ENCODE assay signal across 1 cellular context in the genomic region with DNA sequence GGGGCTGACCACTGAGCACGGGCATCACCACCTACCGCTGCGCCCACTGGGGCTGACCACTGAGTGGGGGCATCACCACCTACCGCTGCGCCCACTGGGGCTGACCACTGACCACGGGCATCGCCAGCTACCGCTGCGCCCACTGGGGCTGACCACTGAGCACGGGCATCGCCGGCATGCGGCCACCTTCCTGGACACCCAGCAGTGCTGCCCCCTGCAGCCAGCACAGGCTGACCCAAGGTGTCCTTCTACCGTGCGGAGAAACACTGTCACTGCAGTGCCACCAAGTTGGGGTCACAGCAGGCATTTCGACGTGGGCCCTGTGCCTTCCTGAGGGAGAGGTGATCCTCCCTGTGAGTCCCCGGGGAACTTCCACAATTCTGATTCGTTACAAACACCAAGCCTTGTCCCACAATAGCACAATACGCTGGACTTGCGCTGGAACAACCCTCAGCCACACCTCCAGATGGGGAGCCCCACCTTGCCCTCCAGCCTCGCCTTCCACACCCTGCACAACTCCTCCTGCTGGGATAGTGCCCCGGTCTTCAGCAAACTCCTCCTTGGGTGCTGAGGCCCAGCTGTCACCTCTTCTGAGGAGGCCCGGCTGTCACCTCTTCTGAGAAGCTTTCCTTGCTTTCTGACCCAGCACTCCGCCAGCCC.
TF ChIP-seq lines count a peak whose summit lies in the region.

No MANE protein-coding gene starts in this region.

TF ChIP-seq in HepG2, 621 proteins besides CTCF, POLR2A, EP300 and RAD21 (continued from another document):
- no peak for TF ChIP-seq ZFP36L1 (CRISPR knock-in tag; IDR thresholded peaks at IDR 0.05)
